ENCODE assay signal across 10 cellular contexts in genomic region chr1:156435551-156436318, GRCh38.
DNase-seq lines count a peak whose midpoint lies in the region; ATAC-seq and TF ChIP-seq lines count a peak whose summit lies in the region.
"Had no signal": no experiment of that assay in that cellular context is flagged by ENCODE, and none has a peak within 500 bp of the region (broad histone marks: within the 10 kb centered on the region; RNA-seq: fewer than 3 reads in every experiment).

No MANE protein-coding gene starts in this region.

- DNase-seq in stimulated activated CD4-positive, alpha-beta T cell treated with anti-CD3 and anti-CD28 coated beads, Interleukin-4, amount 100 ng/mL, for 1 hour: peak; percentile 32
- no peak for DNase-seq in stimulated activated CD4-positive, alpha-beta T cell treated with anti-CD3 and anti-CD28 coated beads, Interleukin-2, amount 100 ng/mL, for 24 hours
- DNase-seq in chondrocyte (ENCODE audit: low spot score): no peak
- DNase-seq in naive B cell: peak; percentile 56
- DNase-seq in PC-9: no peak
- no peak for DNase-seq in ureter (ENCODE audit: low spot score)

- no peaks in the 10 kb centered on the region for H3K9me3 ChIP-seq in PC-9 (ENCODE audit: insufficient read depth, low read depth)
- H3K9me3 ChIP-seq: adrenal gland had no signal

- ATAC-seq in naive B cell (ENCODE audit: low read depth in 2 of 2): peak; percentile 79
- no peak for ATAC-seq in GM19397 (IDR thresholded peaks at IDR 0.05; ENCODE audit: unreplicated experiment)
- ATAC-seq in HG03460 (IDR thresholded peaks at IDR 0.05; ENCODE audit: unreplicated experiment): no peak

- H3K36me3 ChIP-seq in PC-9 (ENCODE audit: low read depth): no peaks in the 10 kb centered on the region
- H3K36me3 ChIP-seq: adrenal gland had no signal

- H3K36me3 Mint-ChIP-seq in chondrocyte (ENCODE audit: low read depth) (peaks cover 4% of the 10 kb centered on the region), naive B cell (peaks cover 0 to 9% of the 10 kb centered on the region in 2 donors)

- no peak for TF ChIP-seq CTCF in chondrocyte (IDR thresholded peaks at IDR 0.05)
- TF ChIP-seq CTCF in PC-9 (conservative IDR thresholded peaks at IDR 0.05): no peak

- H3K4me3 ChIP-seq in PC-9: no peak overlapping the region

- CTCF ChIA-PET in PC-9 (lab: Charles Lee): no interaction called here

- H3K27me3 Mint-ChIP-seq in chondrocyte (ENCODE audit: low read depth) (peaks cover 87% of the 10 kb centered on the region), naive B cell (peaks cover 75 to 99% (median 97%) of the 10 kb centered on the region in 3 donors)

- H3K4me2 ChIP-seq in PC-9: no peak overlapping the region
- H3K4me2 ChIP-seq: KMS-11 had no signal

- BruUV-seq in PC-9 (replicated peaks; lab: Mats Ljungman, UMichigan): no TSS peak

- H3K4me1 ChIP-seq in PC-9 (replicated peaks; ENCODE audit: insufficient read depth): no peaks in the 10 kb centered on the region

- H3K79me2 ChIP-seq in PC-9 (ENCODE audit: low read depth): no peaks in the 10 kb centered on the region

- no peaks in the 10 kb centered on the region for H3K9me3 Mint-ChIP-seq in chondrocyte (ENCODE audit: low read depth)
- H3K9me3 Mint-ChIP-seq in naive B cell: peaks cover 0 to 6% (median 0%) of the 10 kb centered on the region in 7 donors

- H2AFZ ChIP-seq in PC-9: no peak overlapping the region

- POLR2A ChIA-PET in PC-9 (lab: Charles Lee; ENCODE audit: unreplicated experiment): no interaction called here

- no peaks in the 10 kb centered on the region; the same call in 1 of the 2 replicates for H4K20me1 ChIP-seq in PC-9 (ENCODE audit: insufficient read depth)

- no peak overlapping the region for H3K27ac ChIP-seq in PC-9
- H3K27ac ChIP-seq: adrenal gland, KMS-11 had no signal

- H3K27ac Mint-ChIP-seq in chondrocyte (ENCODE audit: unreplicated experiment) (no peak overlapping the region), naive B cell (peak overlapping the region in 5 of 6 donors; percentile 9 to 93 (median 76))

- intact Hi-C loops in PC-9 (cut with micrococcal nuclease; ENCODE audit: unreplicated experiment): no loop called here

- H3F3A ChIP-seq in PC-9 (ENCODE audit: insufficient read depth, low read depth): no peaks in the 10 kb centered on the region

- H3K4me3 Mint-ChIP-seq in chondrocyte (ENCODE audit: unreplicated experiment): peak overlapping the region; percentile 69
- peak overlapping the region; percentile 79 to 93 (median 88) for H3K4me3 Mint-ChIP-seq in naive B cell

- no peaks in the 10 kb centered on the region for H3K9me2 ChIP-seq in PC-9 (ENCODE audit: insufficient read depth)

- H3K27me3 ChIP-seq in PC-9 (ENCODE audit: insufficient read depth, low read depth): peaks cover 73% of the 10 kb centered on the region

- peaks cover 12% of the 10 kb centered on the region for H3K4me1 Mint-ChIP-seq in chondrocyte (ENCODE audit: low read depth)
- H3K4me1 Mint-ChIP-seq in naive B cell: peaks cover 24 to 44% (median 28%) of the 10 kb centered on the region in 3 donors

Comparison
In these comparisons a context has a peak if more than half of its experiments do, and no peak if none do; other contexts are left out.
1. DNase-seq: peak in stimulated activated CD4-positive, alpha-beta T cell treated with anti-CD3 and anti-CD28 coated beads, Interleukin-4, amount 100 ng/mL, for 1 hour (single experiment) and naive B cell (single experiment); none in stimulated activated CD4-positive, alpha-beta T cell treated with anti-CD3 and anti-CD28 coated beads, Interleukin-2, amount 100 ng/mL, for 24 hours (0 of 2), chondrocyte (single experiment), PC-9 (0 of 2) and ureter (single experiment).
2. ATAC-seq: peak in naive B cell (2 of 2); none in GM19397 (single experiment) and HG03460 (single experiment).